In genomic region chr3:125684199-125684598, GRCh38 we compare ENCODE assay signal across 10 cellular contexts.
DNase-seq lines count a peak whose midpoint lies in the region; ATAC-seq and TF ChIP-seq lines count a peak whose summit lies in the region.
"Had no signal": no experiment of that assay in that cellular context is flagged by ENCODE, and none has a peak within 500 bp of the region (broad histone marks: within the 10 kb centered on the region; RNA-seq: fewer than 3 reads in every experiment).

No MANE protein-coding gene starts in this region.

- peak; percentile 37 for TF ChIP-seq RAD21 in SK-N-SH (IDR thresholded peaks at IDR 0.05; ENCODE audit: low read length)

- POLR2A ChIA-PET in SK-N-SH (lab: Yijun Ruan, JAX) = no interaction called here

- H3K9ac ChIP-seq in SK-N-SH (no peak overlapping the region), stomach smooth muscle (ENCODE audit: low read length in 2 of 2) (no peak overlapping the region)

- H3K27me3 ChIP-seq in SK-N-SH (ENCODE audit: insufficient read depth) (no peaks in the 10 kb centered on the region), right atrium auricular region (no peaks in the 10 kb centered on the region), stomach smooth muscle (ENCODE audit: control insufficient read depth in 1 of 2, insufficient read depth in 2 of 2, low read length in 2 of 2) (no peaks in the 10 kb centered on the region)
- H3K27me3 ChIP-seq: SJSA1 had no signal

- H3K4me3 ChIP-seq in SK-N-SH (ENCODE audit: low read depth in 2 of 2, low read length in 1 of 2) = no peak overlapping the region
- no peak overlapping the region for H3K4me3 ChIP-seq in right atrium auricular region
- no peak overlapping the region for H3K4me3 ChIP-seq in stomach smooth muscle (ENCODE audit: low read length in 2 of 2)
- H3K4me3 ChIP-seq: SJSA1 had no signal

- TF ChIP-seq EP300 in SK-N-SH (IDR thresholded peaks at IDR 0.05; ENCODE audit: borderline replicate concordance in 1 of 2, low read depth in 1 of 2, low read length in 1 of 2) = no peak

- DNase-seq in NCI-H2107 (lab: John Stamatoyannopoulos, UW) = peak; percentile 26
- no peak for DNase-seq in NCI-H2107 treated with DMSO at 0.1 percent for 48 hours (lab: John Stamatoyannopoulos, UW; ENCODE audit: unreplicated experiment)
- DNase-seq in SK-N-SH = peak; percentile 33
- DNase-seq in right atrium auricular region (ENCODE audit: low spot score) = no peak
- no peak for DNase-seq in stimulated activated CD4-positive, alpha-beta T cell treated with anti-CD3 and anti-CD28 coated beads, Interleukin-4, amount 100 ng/mL, for 1 hour
- no peak for DNase-seq in H4 (ENCODE audit: low spot score)
- DNase-seq: activated T-cell treated with anti-CD3 and anti-CD28 coated beads, Interleukin-2, amount 50 U/mL, for 72 hours had no signal

- H3K36me3 ChIP-seq in SK-N-SH (replicated peaks in 1 of 2; ENCODE audit: control insufficient read depth in 1 of 2, insufficient read depth in 2 of 2, low read length in 1 of 2) (no peaks in the 10 kb centered on the region), right atrium auricular region (no peaks in the 10 kb centered on the region), stomach smooth muscle (ENCODE audit: control insufficient read depth in 2 of 2, insufficient read depth in 2 of 2, low read length in 2 of 2) (no peaks in the 10 kb centered on the region)
- H3K36me3 ChIP-seq: SJSA1 had no signal

- no peak for ATAC-seq in HG02938 (IDR thresholded peaks at IDR 0.05; ENCODE audit: unreplicated experiment)
- ATAC-seq: activated T-cell treated with anti-CD3 and anti-CD28 coated beads, Interleukin-2, amount 50 U/mL, for 72 hours had no signal

- H3K9me3 ChIP-seq in SK-N-SH (no peaks in the 10 kb centered on the region), right atrium auricular region (no peaks in the 10 kb centered on the region), stomach smooth muscle (ENCODE audit: control insufficient read depth in 2 of 2, low read length in 2 of 2) (no peaks in the 10 kb centered on the region)
- H3K9me3 ChIP-seq: SJSA1 had no signal

- TF ChIP-seq CTCF in SK-N-SH (IDR thresholded peaks at IDR 0.05) (0 out of 2 replicates have a peak, but pooled peaks have one; percentile 8), right atrium auricular region (IDR thresholded peaks at IDR 0.05) (peak; percentile 17 to 52)

- H3K4me1 ChIP-seq in SK-N-SH (ENCODE audit: control insufficient read depth in 1 of 2, insufficient read depth in 2 of 2, low read depth in 1 of 2, low read length in 1 of 2) (peaks cover 0 to 27% of the 10 kb centered on the region in 2 experiments; a peak in 1 of 4 replicates), right atrium auricular region (peaks cover 0 to 17% of the 10 kb centered on the region in 2 donors), stomach smooth muscle (ENCODE audit: control insufficient read depth, insufficient read depth, low read length) (peaks cover 15% of the 10 kb centered on the region)
- H3K4me1 ChIP-seq: SJSA1 had no signal

- H3K79me2 ChIP-seq in SK-N-SH (ENCODE audit: insufficient read depth) = no peaks in the 10 kb centered on the region

- no peaks in the 10 kb centered on the region for H3K9me2 ChIP-seq in SK-N-SH

- CTCF ChIA-PET in SK-N-SH (lab: Yijun Ruan, JAX) = no interaction called here

- H3K4me2 ChIP-seq in SK-N-SH = no peak overlapping the region

- H3K27ac ChIP-seq in SK-N-SH (ENCODE audit: low read depth in 2 of 2, low read length in 1 of 2) = no peak overlapping the region
- no peak overlapping the region for H3K27ac ChIP-seq in right atrium auricular region
- peak overlapping the region; percentile 86 for H3K27ac ChIP-seq in stomach smooth muscle (ENCODE audit: low read length)
- H3K27ac ChIP-seq: SJSA1 had no signal

- WGBS in SK-N-SH (ENCODE audit: low lambda C conversion rate) = 80% methylated on average over 11 of the region's 11 CpGs

- H4K20me1 ChIP-seq in SK-N-SH (ENCODE audit: insufficient read depth) = no peaks in the 10 kb centered on the region

- H2AFZ ChIP-seq in SK-N-SH (ENCODE audit: low read depth) = no peak overlapping the region

- peaks cover 2% of the 10 kb centered on the region for H3F3A ChIP-seq in SK-N-SH (replicated peaks; ENCODE audit: insufficient read depth)

TF ChIP-seq in SK-N-SH, 30 proteins besides CTCF, POLR2A, EP300 and RAD21:
- TF ChIP-seq SMC3 (IDR thresholded peaks at IDR 0.05; ENCODE audit: low read depth, low read length) = peak; percentile 19; the same call in 1 of the 2 replicates
- TF ChIP-seq TAF1 (IDR thresholded peaks at IDR 0.05; ENCODE audit: borderline replicate concordance, low read depth, low read length) = no peak

Comparison
In these comparisons a context has a peak if more than half of its experiments do, and no peak if none do; other contexts are left out.
1. DNase-seq: peak in NCI-H2107 (single experiment) and SK-N-SH (single experiment); none in NCI-H2107 treated with DMSO at 0.1 percent for 48 hours (single experiment), right atrium auricular region (single experiment), stimulated activated CD4-positive, alpha-beta T cell treated with anti-CD3 and anti-CD28 coated beads, Interleukin-4, amount 100 ng/mL, for 1 hour (single experiment) and H4 (single experiment).